18 cellular contexts compared by ENCODE assay signal in the genomic region with DNA sequence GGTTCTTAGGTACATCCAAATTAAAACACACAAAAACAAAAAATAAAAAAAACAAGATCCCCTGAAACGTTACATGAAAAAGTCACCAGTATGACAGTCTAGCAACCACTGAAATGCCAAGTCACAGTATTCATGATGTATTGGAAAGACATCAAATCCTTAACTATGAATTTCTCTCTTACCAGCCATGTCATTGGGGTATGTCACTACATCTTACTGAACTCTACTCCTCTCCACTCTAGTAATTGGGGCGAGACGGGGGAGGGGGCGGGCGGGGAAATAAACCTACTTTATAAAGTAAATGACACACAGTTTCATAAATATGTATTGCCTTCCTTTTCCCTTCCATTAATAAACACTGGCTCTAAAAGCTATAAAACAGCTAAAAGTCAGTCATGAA.
DNase-seq lines count a peak whose midpoint lies in the region; ATAC-seq, FAIRE-seq and TF ChIP-seq lines count a peak whose summit lies in the region.
"Had no signal": no experiment of that assay in that cellular context is flagged by ENCODE, and none has a peak within 500 bp of the region (broad histone marks: within the 10 kb centered on the region; RNA-seq: fewer than 3 reads in every experiment).

No MANE protein-coding gene starts in this region.

- TF ChIP-seq CTCF in CD14-positive monocyte (IDR thresholded peaks at IDR 0.05) = no peak

- peaks cover 75% of the 10 kb centered on the region for H3K36me3 Mint-ChIP-seq in activated T-helper 17 cell treated with anti-CD3 and anti-CD28 coated beads, Interleukin-2, amount 50 U/mL, for 72 hours (ENCODE audit: low read depth)
- H3K36me3 Mint-ChIP-seq in CD14-positive monocyte = peaks cover 31 to 32% of the 10 kb centered on the region in 2 donors

- intact Hi-C loops in CD14-positive monocyte (cut with micrococcal nuclease) = no loop called here

- H3K4me3 Mint-ChIP-seq in activated T-helper 17 cell treated with anti-CD3 and anti-CD28 coated beads, Interleukin-2, amount 50 U/mL, for 72 hours = no peak overlapping the region
- H3K4me3 Mint-ChIP-seq in CD14-positive monocyte = no peak overlapping the region
- H3K4me3 Mint-ChIP-seq: B cell; CD4-positive, alpha-beta T cell; CD8-positive, alpha-beta memory T cell; HFFc6 had no signal

- peak; percentile 70 for ATAC-seq in activated T-helper 17 cell treated with anti-CD3 and anti-CD28 coated beads, Interleukin-2, amount 50 U/mL, for 72 hours (replicated peaks)
- no peak for ATAC-seq in HG02678 (IDR thresholded peaks at IDR 0.05; ENCODE audit: unreplicated experiment)
- ATAC-seq in GM19395 (IDR thresholded peaks at IDR 0.05; ENCODE audit: unreplicated experiment) = no peak
- ATAC-seq: GM12878 had no signal

- H3K27me3 Mint-ChIP-seq in activated T-helper 17 cell treated with anti-CD3 and anti-CD28 coated beads, Interleukin-2, amount 50 U/mL, for 72 hours = no peaks in the 10 kb centered on the region
- no peaks in the 10 kb centered on the region for H3K27me3 Mint-ChIP-seq in CD14-positive monocyte (ENCODE audit: low read depth in 3 of 3)
- H3K27me3 Mint-ChIP-seq: B cell; CD4-positive, alpha-beta T cell; CD8-positive, alpha-beta memory T cell had no signal

- H3K27ac Mint-ChIP-seq in activated T-helper 17 cell treated with anti-CD3 and anti-CD28 coated beads, Interleukin-2, amount 50 U/mL, for 72 hours = peak overlapping the region; percentile 52
- H3K27ac Mint-ChIP-seq in CD14-positive monocyte = peak overlapping the region in 1 of 7 donors; percentile 74
- H3K27ac Mint-ChIP-seq: B cell; CD4-positive, alpha-beta T cell; HFFc6 had no signal

- H3K9me3 Mint-ChIP-seq in activated T-helper 17 cell treated with anti-CD3 and anti-CD28 coated beads, Interleukin-2, amount 50 U/mL, for 72 hours = no peaks in the 10 kb centered on the region
- peaks cover 0 to 2% (median 0%) of the 10 kb centered on the region in 7 donors for H3K9me3 Mint-ChIP-seq in CD14-positive monocyte
- H3K9me3 Mint-ChIP-seq: CD4-positive, alpha-beta T cell; CD8-positive, alpha-beta memory T cell; HFFc6 had no signal

- no peak for DNase-seq in GM18507 (ENCODE audit: extremely low spot score, insufficient read length, low read depth)
- no peak for DNase-seq in CD14-positive monocyte (ENCODE audit: low spot score)
- DNase-seq: CD4-positive, alpha-beta T cell; CD8-positive, alpha-beta memory T cell; DMS 273 treated with DMSO at 0.1 percent for 48 hours; DMS79; EL; GDM1; GOT3; HFFc6 had no signal

- FAIRE-seq in A204.1 (lab: Jason Lieb, UNC) (peak; percentile 21), GM18507 (lab: Jason Lieb, UNC) (peak; percentile 24)
- FAIRE-seq: D721Med, H54 had no signal

- H3K4me1 Mint-ChIP-seq in activated T-helper 17 cell treated with anti-CD3 and anti-CD28 coated beads, Interleukin-2, amount 50 U/mL, for 72 hours = peaks cover 22% of the 10 kb centered on the region
- peaks cover 2% of the 10 kb centered on the region for H3K4me1 Mint-ChIP-seq in CD14-positive monocyte
